Comparison of ENCODE assay signal across 8 cellular contexts in the genomic region with DNA sequence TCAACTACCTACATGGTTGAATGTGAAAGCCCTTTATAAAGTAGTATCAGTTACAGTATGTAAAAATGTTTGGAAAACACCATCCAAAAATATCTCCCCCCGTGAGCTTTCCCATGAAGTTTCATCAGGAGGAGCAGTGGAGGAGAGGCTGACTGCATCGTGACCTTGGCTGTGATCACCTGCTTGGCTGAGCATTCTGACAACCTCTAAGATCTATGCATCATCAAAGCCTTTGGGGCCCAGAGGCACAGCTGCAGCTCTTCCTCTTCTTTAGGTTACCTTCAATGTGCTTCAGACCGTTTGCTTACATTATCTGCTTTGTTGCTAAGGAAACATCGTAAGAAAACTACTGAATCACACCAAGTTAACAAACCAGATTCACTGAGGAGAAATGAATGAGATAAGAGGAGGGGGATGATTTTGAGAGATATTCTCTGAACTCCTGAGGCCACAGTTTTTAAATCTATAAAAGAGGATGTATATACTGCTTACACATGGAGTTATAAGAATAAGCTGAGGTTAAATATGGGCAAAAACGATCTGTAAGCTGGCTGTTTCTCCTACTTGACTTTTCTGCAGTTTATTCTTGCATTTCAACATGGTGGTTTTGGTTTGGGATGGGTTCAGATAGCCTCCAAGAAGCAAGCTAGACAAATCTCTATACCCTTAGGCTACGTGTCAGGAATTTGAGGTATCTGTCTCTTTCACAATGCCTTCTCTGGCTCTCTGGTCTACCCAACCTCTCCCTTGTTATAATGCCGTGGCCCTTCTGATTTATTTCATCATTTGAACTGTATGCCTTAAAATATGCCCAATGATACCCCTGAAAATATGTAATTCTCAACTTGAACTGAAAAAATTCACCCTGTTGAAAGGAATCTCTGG. TPM values are rescaled to one million over a fixed set of nuclear protein-coding genes. Genes with fewer than 3 reads are reported as not detected.
DNase-seq lines count a peak whose midpoint lies in the region; ATAC-seq and TF ChIP-seq lines count a peak whose summit lies in the region.

No MANE protein-coding gene starts in this region.

- H3K27me3 ChIP-seq in transverse colon: no peaks in the 10 kb centered on the region
- no peaks in the 10 kb centered on the region for H3K27me3 ChIP-seq in WERI-Rb-1 (ENCODE audit: insufficient read depth, low read depth, severe bottlenecking)

- ATAC-seq in GM19035 (IDR thresholded peaks at IDR 0.05; ENCODE audit: unreplicated experiment): peak; percentile 42
- ATAC-seq in HG03045 (IDR thresholded peaks at IDR 0.05; ENCODE audit: unreplicated experiment): peak; percentile 35

- WGBS in transverse colon (ENCODE audit: low coverage in 1 of 2), 2 donors: 53 to 71% methylated on average over 6 to 7 of the region's 7 CpGs

- no peak overlapping the region for H3K4me3 ChIP-seq in transverse colon
- H3K4me3 ChIP-seq in WERI-Rb-1 (ENCODE audit: low read depth, low read length): no peak overlapping the region

- TF ChIP-seq CTCF in transverse colon (IDR thresholded peaks at IDR 0.05) (no peak), WERI-Rb-1 (IDR thresholded peaks at IDR 0.05; ENCODE audit: low read depth, low read length) (no peak)

- H3K27ac ChIP-seq in transverse colon (no peak overlapping the region), WERI-Rb-1 (no peak overlapping the region)

- DNase-seq in T-helper 2 cell (peak in 4 of 5 experiments; percentile 22 to 89 (median 46)), fibroblast of gingiva (ENCODE audit: low read depth) (peak; percentile 66), NCI-H446 treated with DMSO at 0.1 percent for 48 hours (lab: John Stamatoyannopoulos, UW) (no peak), KG1 (lab: John Stamatoyannopoulos, UW) (no peak), transverse colon (no peak), WERI-Rb-1 (no peak)

- no peaks in the 10 kb centered on the region for H3K36me3 ChIP-seq in transverse colon
- no peaks in the 10 kb centered on the region for H3K36me3 ChIP-seq in WERI-Rb-1

- intact Hi-C loops in transverse colon (cut with DNase I; ENCODE audit: low total_unique reads): no loop called here

- no peak for TF ChIP-seq EP300 in transverse colon (IDR thresholded peaks at IDR 0.05; ENCODE audit: low read depth)

- H3K9me3 ChIP-seq in transverse colon: no peaks in the 10 kb centered on the region
- no peaks in the 10 kb centered on the region for H3K9me3 ChIP-seq in WERI-Rb-1 (ENCODE audit: severe bottlenecking)

- H3K4me1 ChIP-seq in transverse colon: peaks cover 0 to 8% (median 0%) of the 10 kb centered on the region in 4 donors

- in situ Hi-C loops in transverse colon (cut with MboI; ENCODE audit: low pct_ligation_motif_present in 1 of 4, low pct_unique_long_range_greater_than_20kb in 1 of 4, low sequenced_read_pairs in 3 of 4): loop anchor here in 2 of 4 donors (25.0 kb wide), 1 partner anchor 383 kb away; no protein-coding TSS in a partner anchor

- no peak for TF ChIP-seq POLR2A in transverse colon (IDR thresholded peaks at IDR 0.05)

RNA-seq across cellular contexts. Expression of gene GCSAM, which starts 4.0 kb away (rescaled TPM):
- under 1 TPM in 2 of 4 donors, not detected in 2; 0.64 to 0.68 TPM for total RNA-seq in transverse colon

RNA-seq across cellular contexts. Expression of gene C3orf52, which starts 42.9 kb away (rescaled TPM):
- total RNA-seq in transverse colon: 10 to 100 TPM; 26.9 to 65.7 (median 47.1) TPM

Comparison
In these comparisons a context has a peak if more than half of its experiments do, and no peak if none do; other contexts are left out.
1. DNase-seq: peak in T-helper 2 cell (4 of 5) and fibroblast of gingiva (single experiment); none in NCI-H446 treated with DMSO at 0.1 percent for 48 hours (single experiment), KG1 (single experiment), transverse colon (single experiment) and WERI-Rb-1 (single experiment).